In genomic region chr2:48227617-48228344, GRCh38 we compare ENCODE assay signal across 12 cellular contexts.
A peak's percentile ranks its signal among the peaks of the same experiment; 100 is the strongest.
DNase-seq lines count a peak whose midpoint lies in the region; ATAC-seq, FAIRE-seq and TF ChIP-seq lines count a peak whose summit lies in the region.
"Had no signal": no experiment of that assay in that cellular context is flagged by ENCODE, and none has a peak within 500 bp of the region (broad histone marks: within the 10 kb centered on the region; RNA-seq: fewer than 3 reads in every experiment).

No MANE protein-coding gene starts in this region.

- no peak overlapping the region for H3K14ac ChIP-seq in mesenchymal stem cell (ENCODE audit: low read length in 2 of 2)

- peak overlapping the region; percentile 36 for H2AFZ ChIP-seq in HepG2 (ENCODE audit: low read length)
- no peak overlapping the region for H2AFZ ChIP-seq in mesenchymal stem cell (ENCODE audit: low read depth, low read length)

- no peak for FAIRE-seq in HepG2 (lab: Jason Lieb, UNC)
- FAIRE-seq: pancreas had no signal

- CTCF ChIA-PET in HepG2 (lab: Yijun Ruan, JAX; ENCODE audit: low intra/inter-chr PET ratio, low total read pairs) = no interaction called here

- H4K8ac ChIP-seq in mesenchymal stem cell (ENCODE audit: low read length) = no peak overlapping the region

- peaks cover 33% of the 10 kb centered on the region for H3K4me1 ChIP-seq in HepG2 (ENCODE audit: insufficient read depth, low read length)
- H3K4me1 ChIP-seq in mesenchymal stem cell (ENCODE audit: control insufficient read depth, insufficient read depth, low read depth, low read length) = no peaks in the 10 kb centered on the region
- H3K4me1 ChIP-seq: pancreas had no signal

- H3K9me3 ChIP-seq in HepG2 (ENCODE audit: low read length) (no peaks in the 10 kb centered on the region), mesenchymal stem cell (ENCODE audit: control insufficient read depth, low read length) (no peaks in the 10 kb centered on the region)
- H3K9me3 ChIP-seq: pancreas had no signal

- POLR2A ChIA-PET in HepG2 (lab: Yijun Ruan, JAX) = interaction anchor here (0.7 kb wide), 1 partner anchor 35 kb away, joined by 3 read pairs; no protein-coding TSS in a partner anchor

- no peaks in the 10 kb centered on the region for H3K79me2 ChIP-seq in HepG2 (ENCODE audit: insufficient read depth, low read length)

- H2BK5ac ChIP-seq in mesenchymal stem cell (ENCODE audit: low read depth, low read length, poor library complexity, severe bottlenecking) = no peak overlapping the region

- ATAC-seq in GM18498 (IDR thresholded peaks at IDR 0.05; ENCODE audit: unreplicated experiment) (peak; percentile 87), GM21619 (IDR thresholded peaks at IDR 0.05; ENCODE audit: unreplicated experiment) (peak; percentile 87), HG03520 (IDR thresholded peaks at IDR 0.05; ENCODE audit: unreplicated experiment) (peak; percentile 86), HepG2 (no peak)
- no peak for ATAC-seq in activated CD4-positive, CD25-positive, alpha-beta regulatory T cell treated with anti-CD3 and anti-CD28 coated beads, Interleukin-2, amount 50 U/mL, for 24 hours

- no peak for TF ChIP-seq CTCF in HepG2 (CRISPR knock-in tag; IDR thresholded peaks at IDR 0.05)

- H3K4me2 ChIP-seq in HepG2 (ENCODE audit: low read depth, low read length) (no peak overlapping the region), mesenchymal stem cell (ENCODE audit: low read length, poor library complexity, severe bottlenecking) (no peak overlapping the region)
- H3K4me2 ChIP-seq: KMS-11 had no signal

- intact Hi-C loops in HepG2 (cut with micrococcal nuclease; ENCODE audit: unreplicated experiment) = loop anchor here (10.0 kb wide), 2 partner anchors 117 to 323 kb away; partner anchors contain the start of gene FBXO11

- no peak overlapping the region for H2BK120ac ChIP-seq in mesenchymal stem cell (ENCODE audit: low read depth, low read length)

- no peaks in the 10 kb centered on the region for H3K36me3 ChIP-seq in HepG2 (replicated peaks in 1 of 2; ENCODE audit: control insufficient read depth in 1 of 2, insufficient read depth in 2 of 2, low read length in 2 of 2)
- no peaks in the 10 kb centered on the region for H3K36me3 ChIP-seq in mesenchymal stem cell (ENCODE audit: control insufficient read depth in 1 of 2, insufficient read depth in 2 of 2, low read depth in 1 of 2, low read length in 2 of 2)
- H3K36me3 ChIP-seq: pancreas had no signal

- no TSS peak for BruUV-seq in HepG2 (replicated peaks; lab: Mats Ljungman, UMichigan)

- WGBS in HepG2 (ENCODE audit: low lambda C conversion rate) = 87% methylated on average over 3 of the region's 3 CpGs
- WGBS in mesenchymal stem cell = 97% methylated on average over 2 of the region's 3 CpGs

- no peak for TF ChIP-seq RAD21 in HepG2 (CRISPR knock-in tag; IDR thresholded peaks at IDR 0.05)

- TF ChIP-seq EP300 in HepG2 (IDR thresholded peaks at IDR 0.05; ENCODE audit: low read depth in 2 of 2, low read length in 2 of 2) (no peak), HepG2 (CRISPR knock-in tag; IDR thresholded peaks at IDR 0.05; ENCODE audit: borderline replicate concordance) (no peak)

- H3K9ac ChIP-seq in HepG2 (ENCODE audit: insufficient read depth, low read depth, low read length) = no peak overlapping the region
- no peak overlapping the region for H3K9ac ChIP-seq in mesenchymal stem cell (ENCODE audit: low read length)
- H3K9ac ChIP-seq: KMS-11 had no signal

- no peaks in the 10 kb centered on the region for H3K79me1 ChIP-seq in mesenchymal stem cell (replicated peaks; ENCODE audit: low read length, poor library complexity, severe bottlenecking)

- H3K4ac ChIP-seq in mesenchymal stem cell (ENCODE audit: low read depth in 1 of 2, low read length in 2 of 2) = no peak overlapping the region

- no peaks in the 10 kb centered on the region for H4K20me1 ChIP-seq in HepG2 (ENCODE audit: insufficient read depth, low read length)

- no peak overlapping the region for H2BK15ac ChIP-seq in mesenchymal stem cell (ENCODE audit: low read depth, poor library complexity, severe bottlenecking)

- no peak for TF ChIP-seq POLR2A in HepG2 (IDR thresholded peaks at IDR 0.05; ENCODE audit: insufficient read depth in 1 of 2, low read depth in 2 of 2, low read length in 2 of 2)

- H3K4me3 ChIP-seq in HepG2 (replicated peaks in 1 of 3; ENCODE audit: insufficient read depth in 1 of 3, low read depth in 2 of 3, low read length in 3 of 3) (no peak overlapping the region), mesenchymal stem cell (ENCODE audit: insufficient read depth in 1 of 2, low read depth in 1 of 2, low read length in 2 of 2) (no peak overlapping the region)
- H3K4me3 ChIP-seq: pancreas had no signal

- no peak overlapping the region for H4K91ac ChIP-seq in mesenchymal stem cell (ENCODE audit: low read length)

- no peak overlapping the region for H3K27ac ChIP-seq in HepG2 (ENCODE audit: extremely low read length, insufficient read depth, low read length)
- H3K27ac ChIP-seq in mesenchymal stem cell (ENCODE audit: low read length, poor library complexity, severe bottlenecking) = no peak overlapping the region
- H3K27ac ChIP-seq: KMS-11, pancreas had no signal

- DNase-seq in HepG2 (ENCODE audit: low spot score) = no peak
- DNase-seq in GOT3 (lab: John Stamatoyannopoulos, UW) = no peak
- no peak for DNase-seq in mesenchymal stem cell
- no peak for DNase-seq in activated CD4-positive, alpha-beta T cell treated with anti-CD3 and anti-CD28 coated beads, Interleukin-2, amount 50 U/mL, for 1 hour
- DNase-seq: activated naive CD8-positive, alpha-beta T cell treated with anti-CD3 and anti-CD28 coated beads, Interleukin-2, amount 10 ng/mL, durations not matched to agents 7 days and 5 days; EL; pancreas had no signal

- H3K23ac ChIP-seq in mesenchymal stem cell (ENCODE audit: low read length in 2 of 2) = no peak overlapping the region

- H2BK12ac ChIP-seq in mesenchymal stem cell (ENCODE audit: low read length in 2 of 2) = no peak overlapping the region

- H3K18ac ChIP-seq in mesenchymal stem cell (ENCODE audit: low read depth in 1 of 2, low read length in 2 of 2) = no peak overlapping the region

- in situ Hi-C loops in HepG2 (cut with HindIII; ENCODE audit: extremely low pct_ligation_motif_present, low pct_unique_long_range_greater_than_20kb) = no loop called here

- no peak overlapping the region for H2AK5ac ChIP-seq in mesenchymal stem cell (ENCODE audit: low read length, severe bottlenecking)

- H3K27me3 ChIP-seq in HepG2 (ENCODE audit: control insufficient read depth in 1 of 2, insufficient read depth in 2 of 2, low read length in 2 of 2) (no peaks in the 10 kb centered on the region), mesenchymal stem cell (ENCODE audit: control insufficient read depth in 1 of 2, insufficient read depth in 1 of 2, low read length in 2 of 2) (no peaks in the 10 kb centered on the region)
- H3K27me3 ChIP-seq: pancreas had no signal

TF ChIP-seq in HepG2, 621 proteins besides CTCF, POLR2A, EP300 and RAD21 (continues in another document):
- TF ChIP-seq RCOR2 (CRISPR knock-in tag; IDR thresholded peaks at IDR 0.05) = peak; percentile 57; the same call in 1 of the 2 replicates
- 0 out of 2 replicates have a peak, but pooled peaks have one; percentile 47 for TF ChIP-seq ADNP (CRISPR knock-in tag; IDR thresholded peaks at IDR 0.05)
- TF ChIP-seq, protein P1, sequence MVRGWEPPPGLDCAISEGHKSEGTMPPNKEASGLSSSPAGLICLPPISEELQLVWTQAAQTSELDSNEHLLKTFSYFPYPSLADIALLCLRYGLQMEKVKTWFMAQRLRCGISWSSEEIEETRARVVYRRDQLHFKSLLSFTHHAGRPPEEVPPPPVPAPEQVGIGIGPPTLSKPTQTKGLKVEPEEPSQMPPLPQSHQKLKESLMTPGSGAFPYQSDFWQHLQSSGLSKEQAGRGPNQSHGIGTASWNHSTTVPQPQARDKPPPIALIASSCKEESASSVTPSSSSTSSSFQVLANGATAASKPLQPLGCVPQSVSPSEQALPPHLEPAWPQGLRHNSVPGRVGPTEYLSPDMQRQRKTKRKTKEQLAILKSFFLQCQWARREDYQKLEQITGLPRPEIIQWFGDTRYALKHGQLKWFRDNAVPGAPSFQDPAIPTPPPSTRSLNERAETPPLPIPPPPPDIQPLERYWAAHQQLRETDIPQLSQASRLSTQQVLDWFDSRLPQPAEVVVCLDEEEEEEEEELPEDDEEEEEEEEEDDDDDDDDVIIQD (CRISPR knock-in tag; IDR thresholded peaks at IDR 0.05; ENCODE audit: low read depth) = no peak
- TF ChIP-seq KDM1A (CRISPR knock-in tag; IDR thresholded peaks at IDR 0.05) = peak; percentile 77; the same call in 1 of the 2 replicates
- peak; percentile 45; the same call in 1 of the 2 replicates for TF ChIP-seq ZMYM3 (CRISPR knock-in tag; IDR thresholded peaks at IDR 0.05)
- TF ChIP-seq MAFG (CRISPR knock-in tag; IDR thresholded peaks at IDR 0.05) = no peak
- no peak for TF ChIP-seq MLLT10 (CRISPR knock-in tag; IDR thresholded peaks at IDR 0.05)
- no peak for TF ChIP-seq ZNF704 (CRISPR knock-in tag; IDR thresholded peaks at IDR 0.05; ENCODE audit: borderline replicate concordance)
- no peak for TF ChIP-seq MAFK (conservative IDR thresholded peaks at IDR 0.05 in 1 of 2, IDR thresholded peaks at IDR 0.05 in 1 of 2; ENCODE audit: low read length in 2 of 2)
- no peak for TF ChIP-seq MEIS2 (CRISPR knock-in tag; IDR thresholded peaks at IDR 0.05)

Comparison
In these comparisons a context has a peak if more than half of its experiments do, and no peak if none do; other contexts are left out.
1. ATAC-seq: peak in GM18498 (single experiment), GM21619 (single experiment) and HG03520 (single experiment); none in HepG2 (single experiment) and activated CD4-positive, CD25-positive, alpha-beta regulatory T cell treated with anti-CD3 and anti-CD28 coated beads, Interleukin-2, amount 50 U/mL, for 24 hours (0 of 2).